9 cellular contexts compared by ENCODE assay signal in the genomic region with DNA sequence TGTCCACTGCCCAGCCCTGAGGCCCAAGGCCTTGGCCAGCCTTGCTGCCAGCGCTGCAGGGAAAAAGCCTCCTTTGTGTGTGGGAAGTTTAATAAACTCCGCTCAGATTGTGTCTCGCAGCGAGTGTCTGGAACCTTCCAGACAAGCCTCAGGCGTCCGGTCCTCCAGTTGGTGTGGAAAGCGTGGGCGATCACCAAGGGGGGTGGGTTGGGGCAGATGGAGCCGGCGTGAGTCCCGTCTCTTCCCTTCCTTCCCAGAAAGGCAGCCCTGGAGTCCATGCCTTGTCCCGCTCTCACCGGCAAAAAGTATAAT. TPM values are rescaled to one million over a fixed set of nuclear protein-coding genes. Genes with fewer than 3 reads are reported as not detected.
DNase-seq lines count a peak whose midpoint lies in the region; ATAC-seq and TF ChIP-seq lines count a peak whose summit lies in the region.
"Had no signal": no experiment of that assay in that cellular context is flagged by ENCODE, and none has a peak within 500 bp of the region (broad histone marks: within the 10 kb centered on the region; RNA-seq: fewer than 3 reads in every experiment).

No MANE protein-coding gene starts in this region.

- ATAC-seq in T-helper 17 cell (no peak), foreskin keratinocyte (no peak), GM21447 (IDR thresholded peaks at IDR 0.05; ENCODE audit: unreplicated experiment) (no peak)
- ATAC-seq: left colon had no signal

- no peak overlapping the region for H3K4me3 Mint-ChIP-seq in T-helper 17 cell

- TF ChIP-seq CTCF in foreskin keratinocyte (conservative IDR thresholded peaks at IDR 0.05) (no peak), Peyer's patch (IDR thresholded peaks at IDR 0.05) (no peak)

- H3K27me3 Mint-ChIP-seq in T-helper 17 cell = no peaks in the 10 kb centered on the region

- peak overlapping the region; percentile 1 for H3K27ac ChIP-seq in foreskin keratinocyte
- H3K27ac ChIP-seq in skeletal muscle tissue (ENCODE audit: low read depth, low read length) = peak overlapping the region; percentile 97
- peak overlapping the region in 1 of 4 donors; percentile 93 for H3K27ac ChIP-seq in Peyer's patch

- TF ChIP-seq POLR2A in Peyer's patch (IDR thresholded peaks at IDR 0.05) = no peak

- H3K9me3 ChIP-seq in T-helper 17 cell (ENCODE audit: control insufficient read depth, low read length, poor library complexity, severe bottlenecking) (no peaks in the 10 kb centered on the region), skeletal muscle tissue (ENCODE audit: control insufficient read depth in 3 of 3, low read length in 3 of 3) (no peaks in the 10 kb centered on the region), Peyer's patch (no peaks in the 10 kb centered on the region)

- H3K4me3 ChIP-seq in skeletal muscle tissue (ENCODE audit: low read length in 3 of 3) = peak overlapping the region in 1 of 3 donors; percentile 31
- no peak overlapping the region for H3K4me3 ChIP-seq in Peyer's patch

- DNase-seq in T-helper 17 cell = no peak
- DNase-seq in foreskin keratinocyte = no peak
- no peak for DNase-seq in Peyer's patch
- DNase-seq in activated naive CD4-positive, alpha-beta T cell (lab: John Stamatoyannopoulos, UW) = no peak
- DNase-seq: GF-D8, left colon, NCI-H446 had no signal

- H3K36me3 Mint-ChIP-seq in T-helper 17 cell (ENCODE audit: low read depth) = peaks cover 2% of the 10 kb centered on the region

- H3K4me1 ChIP-seq in foreskin keratinocyte (peaks cover 10% of the 10 kb centered on the region), skeletal muscle tissue (ENCODE audit: control insufficient read depth in 3 of 3, insufficient read depth in 3 of 3, low read length in 3 of 3) (peaks cover 61 to 77% (median 73%) of the 10 kb centered on the region in 3 donors), Peyer's patch (peaks cover 0 to 78% (median 29%) of the 10 kb centered on the region in 4 donors)

- H3K27me3 ChIP-seq in foreskin keratinocyte (no peaks in the 10 kb centered on the region), skeletal muscle tissue (ENCODE audit: control insufficient read depth in 3 of 3, insufficient read depth in 3 of 3, low read length in 3 of 3) (no peaks in the 10 kb centered on the region), Peyer's patch (no peaks in the 10 kb centered on the region)

- peak overlapping the region in 2 of 3 donors; percentile 33 to 64 for H3K9ac ChIP-seq in skeletal muscle tissue (ENCODE audit: low read depth in 1 of 3, low read length in 3 of 3)

- peaks cover 3 to 4% (median 4%) of the 10 kb centered on the region in 3 donors for H3K36me3 ChIP-seq in skeletal muscle tissue (ENCODE audit: control insufficient read depth in 3 of 3, insufficient read depth in 3 of 3, low read length in 3 of 3)
- peaks cover 0 to 10% (median 0%) of the 10 kb centered on the region in 3 donors for H3K36me3 ChIP-seq in Peyer's patch

- H3K4me1 Mint-ChIP-seq in T-helper 17 cell = peaks cover 33% of the 10 kb centered on the region

- H3K27ac Mint-ChIP-seq in T-helper 17 cell = peak overlapping the region; percentile 49

RNA-seq across cellular contexts. Expression of gene STK11, which starts 4.6 kb away (rescaled TPM):
- total RNA-seq in T-helper 17 cell (10 to 100 TPM; 70.0 to 70.4 TPM), foreskin keratinocyte (64.9 and 66.1 TPM in 2 replicates), skeletal muscle tissue (51.7 TPM), Peyer's patch (100 to 1,000 TPM in 3 of 4 donors, 10 to 100 TPM in 1; 98.4 to 135 (median 117) TPM)
- polyA plus RNA-seq in foreskin keratinocyte = 46.9 and 47.1 TPM in 2 replicates

RNA-seq across cellular contexts. Expression of gene CBARP, which starts 27.6 kb away (rescaled TPM):
- total RNA-seq in T-helper 17 cell = not detected
- total RNA-seq in foreskin keratinocyte = 3.0 and 3.1 TPM in 2 replicates
- 2.4 TPM in 2 replicates for polyA plus RNA-seq in foreskin keratinocyte
- not detected for total RNA-seq in skeletal muscle tissue
- 1 to 10 TPM in 1 of 4 donors, not detected in 3; 1.9 TPM for total RNA-seq in Peyer's patch

RNA-seq across cellular contexts. Expression of gene ATP5F1D, which starts 31.4 kb away (rescaled TPM):
- total RNA-seq in T-helper 17 cell (100 to 1,000 TPM; 104 to 115 TPM), foreskin keratinocyte (133 and 135 TPM in 2 replicates), skeletal muscle tissue (24.5 TPM), Peyer's patch (100 to 1,000 TPM in 3 of 4 donors, 10 to 100 TPM in 1; 88.3 to 299 (median 206) TPM)
- polyA plus RNA-seq in foreskin keratinocyte = 244 and 259 TPM in 2 replicates

RNA-seq across cellular contexts. Expression of gene SBNO2, which starts 36.1 kb away (rescaled TPM):
- total RNA-seq in T-helper 17 cell (100 to 1,000 TPM in 1 of 2 donors, 10 to 100 TPM in 1; 85.4 to 106 TPM), foreskin keratinocyte (31.9 and 32.2 TPM in 2 replicates), skeletal muscle tissue (10.4 TPM), Peyer's patch (10 to 100 TPM; 26.4 to 71.0 (median 57.8) TPM)
- polyA plus RNA-seq in foreskin keratinocyte = 18.2 and 18.3 TPM in 2 replicates

RNA-seq across cellular contexts. Expression of gene MIDN, which starts 38.2 kb away (rescaled TPM):
- 100 to 1,000 TPM in 1 of 2 donors, 10 to 100 TPM in 1; 87.1 to 113 TPM for total RNA-seq in T-helper 17 cell
- total RNA-seq in foreskin keratinocyte = 21.3 and 24.4 TPM in 2 replicates
- polyA plus RNA-seq in foreskin keratinocyte = 16.6 and 17.7 TPM in 2 replicates
- total RNA-seq in skeletal muscle tissue = 5.2 TPM
- 100 to 1,000 TPM in 1 of 4 donors, 10 to 100 TPM in 3; 34.7 to 205 (median 98.9) TPM for total RNA-seq in Peyer's patch
